11 cellular contexts compared by ENCODE assay signal in genomic region chr15:32901192-32901591, GRCh38.
"Had no signal": no experiment of that assay in that cellular context is flagged by ENCODE, and none has a peak within 500 bp of the region (broad histone marks: within the 10 kb centered on the region; RNA-seq: fewer than 3 reads in every experiment).

No MANE protein-coding gene starts in this region.

- H3K9ac ChIP-seq: GM23248 had no signal

- FAIRE-seq: H1, H54 had no signal

- H3K4me1 ChIP-seq: HAP-1 had no signal

- ATAC-seq: GM23338, HCT116 had no signal

- DNase-seq: GM23248, GOT3, H7, H9, HCEC 1CT, HFFc6 had no signal

- H3K27ac ChIP-seq: GM23248 had no signal

- H3K4me3 ChIP-seq: GM23248, GM23338, HAP-1 had no signal

- H3K9me3 ChIP-seq: HAP-1 had no signal

- H2AFZ ChIP-seq: GM23248, GM23338 had no signal

- H3K36me3 ChIP-seq: HAP-1 had no signal

- H3K4me2 ChIP-seq: GM23338 had no signal
